Comparison of ENCODE assay signal across 8 cellular contexts in the genomic region with DNA sequence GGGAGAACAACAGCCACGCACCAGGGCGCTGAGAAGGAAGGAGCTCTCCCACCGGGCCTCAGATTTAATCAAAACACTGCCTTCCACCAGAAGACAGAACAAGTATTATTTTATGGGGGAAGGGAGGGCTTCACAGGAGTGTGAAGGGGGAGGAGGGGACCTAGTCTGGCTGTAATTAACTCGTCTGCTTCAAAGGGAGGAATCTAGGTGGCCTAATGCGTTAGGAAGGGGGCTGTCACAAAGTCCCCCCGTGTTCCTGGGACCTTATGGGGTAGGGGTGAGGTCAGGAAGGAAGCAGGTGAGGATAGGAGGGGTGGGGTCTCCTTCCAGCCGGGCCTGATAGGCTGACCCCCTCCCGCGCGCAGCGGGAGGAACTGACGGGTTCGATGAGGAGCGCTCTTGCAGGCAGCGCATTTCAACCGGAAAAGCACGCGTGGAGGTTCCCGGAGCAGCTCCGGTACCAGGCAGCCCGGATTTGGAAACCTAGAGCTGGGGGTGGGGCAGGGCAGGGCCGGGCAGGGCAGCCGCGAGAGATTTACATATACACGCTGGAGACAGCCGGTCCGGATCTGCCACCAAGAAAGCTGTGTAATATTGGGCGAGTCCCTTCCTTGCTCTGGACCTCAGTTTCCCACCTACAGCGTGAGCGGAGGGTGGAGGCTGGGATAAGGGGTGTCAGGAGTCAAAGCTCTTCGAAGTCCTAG. TPM values are rescaled to one million over a fixed set of nuclear protein-coding genes. Genes with fewer than 3 reads are reported as not detected.
DNase-seq lines count a peak whose midpoint lies in the region; ATAC-seq, FAIRE-seq and TF ChIP-seq lines count a peak whose summit lies in the region.

No MANE protein-coding gene starts in this region.

- no peaks in the 10 kb centered on the region for H3K36me3 ChIP-seq in cardiac muscle cell

- H3K27me3 ChIP-seq in cardiac muscle cell, result no peaks in the 10 kb centered on the region

- peak overlapping the region; percentile 97 for H3K4me3 ChIP-seq in cardiac muscle cell

- DNase-seq in AG20443 (ENCODE audit: low spot score) (peak; percentile 42), cardiac muscle cell (ENCODE audit: low read depth in 1 of 2, low spot score in 1 of 2) (peak in 1 of 2 donors; percentile 43), pons (ENCODE audit: low spot score) (peak; percentile 32), GM19239 (ENCODE audit: insufficient read length, low spot score) (no peak)
- DNase-seq in activated naive CD4-positive, alpha-beta T cell treated with anti-CD3 and anti-CD28 coated beads, Interleukin-2, amount 10 ng/mL, durations not matched to agents 7 days and 5 days, result peak; percentile 44

- H3K9me3 Mint-ChIP-seq in IgD-negative memory B cell, result no peaks in the 10 kb centered on the region
- H3K9me3 Mint-ChIP-seq in activated naive CD4-positive, alpha-beta T cell treated with anti-CD3 and anti-CD28 coated beads, Interleukin-2, amount 10 ng/mL, durations not matched to agents 7 days and 5 days, result no peaks in the 10 kb centered on the region

- peaks cover 4 to 13% (median 11%) of the 10 kb centered on the region in 3 donors for H3K4me1 Mint-ChIP-seq in IgD-negative memory B cell
- H3K4me1 Mint-ChIP-seq in activated naive CD4-positive, alpha-beta T cell treated with anti-CD3 and anti-CD28 coated beads, Interleukin-2, amount 10 ng/mL, durations not matched to agents 7 days and 5 days, result peaks cover 27% of the 10 kb centered on the region

- H3K4me1 ChIP-seq in cardiac muscle cell (ENCODE audit: low read depth), result peaks cover 36% of the 10 kb centered on the region

- H3K9me3 ChIP-seq in cardiac muscle cell (ENCODE audit: low read depth), result no peaks in the 10 kb centered on the region

- no peaks in the 10 kb centered on the region for H3K36me3 Mint-ChIP-seq in IgD-negative memory B cell
- no peaks in the 10 kb centered on the region for H3K36me3 Mint-ChIP-seq in activated naive CD4-positive, alpha-beta T cell treated with anti-CD3 and anti-CD28 coated beads, Interleukin-2, amount 10 ng/mL, durations not matched to agents 7 days and 5 days

- peak overlapping the region in 2 of 3 donors; percentile 31 to 84 for H3K27ac Mint-ChIP-seq in IgD-negative memory B cell
- no peak overlapping the region for H3K27ac Mint-ChIP-seq in activated naive CD4-positive, alpha-beta T cell treated with anti-CD3 and anti-CD28 coated beads, Interleukin-2, amount 10 ng/mL, durations not matched to agents 7 days and 5 days

- CTCF ChIA-PET in activated naive CD4-positive, alpha-beta T cell treated with anti-CD3 and anti-CD28 coated beads, Interleukin-2, amount 10 ng/mL, durations not matched to agents 7 days and 5 days (lab: Charles Lee), result interaction anchor here (0.8 kb wide), 1 partner anchor 153 kb away, joined by 4 read pairs; no protein-coding TSS in a partner anchor

- TF ChIP-seq CTCF in cardiac muscle cell (IDR thresholded peaks at IDR 0.05; ENCODE audit: low read depth, low read length), result no peak

- H3K27ac ChIP-seq in cardiac muscle cell, result no peak overlapping the region

- no peak for ATAC-seq in GM18907 (IDR thresholded peaks at IDR 0.05; ENCODE audit: unreplicated experiment)
- ATAC-seq in HG03469 (IDR thresholded peaks at IDR 0.05; ENCODE audit: unreplicated experiment), result no peak

- H3K27me3 Mint-ChIP-seq in IgD-negative memory B cell, result peaks cover 26% of the 10 kb centered on the region
- peaks cover 64% of the 10 kb centered on the region for H3K27me3 Mint-ChIP-seq in activated naive CD4-positive, alpha-beta T cell treated with anti-CD3 and anti-CD28 coated beads, Interleukin-2, amount 10 ng/mL, durations not matched to agents 7 days and 5 days

- no peak for FAIRE-seq in GM19239 (lab: Jason Lieb, UNC)

- peak overlapping the region; percentile 80 to 93 (median 88) for H3K4me3 Mint-ChIP-seq in IgD-negative memory B cell
- H3K4me3 Mint-ChIP-seq in activated naive CD4-positive, alpha-beta T cell treated with anti-CD3 and anti-CD28 coated beads, Interleukin-2, amount 10 ng/mL, durations not matched to agents 7 days and 5 days, result peak overlapping the region; percentile 75

RNA-seq across cellular contexts. Expression of gene SHB, which starts 2.0 kb away (rescaled TPM):
- polyA plus RNA-seq in IgD-negative memory B cell (not detected), cardiac muscle cell (28.2 and 32.4 TPM in 2 replicates)
- 36.0 and 46.9 TPM in 2 replicates for total RNA-seq in cardiac muscle cell

Comparison
In these comparisons a context has a peak if more than half of its experiments do, and no peak if none do; other contexts are left out.
1. RNA of gene SHB, which starts 2.0 kb away (polyA plus RNA-seq): 28.2 to 32.4 TPM in cardiac muscle cell; not detected in IgD-negative memory B cell (single experiment); every median in the first group is over 10 times any median in the second.